In the genomic region with DNA sequence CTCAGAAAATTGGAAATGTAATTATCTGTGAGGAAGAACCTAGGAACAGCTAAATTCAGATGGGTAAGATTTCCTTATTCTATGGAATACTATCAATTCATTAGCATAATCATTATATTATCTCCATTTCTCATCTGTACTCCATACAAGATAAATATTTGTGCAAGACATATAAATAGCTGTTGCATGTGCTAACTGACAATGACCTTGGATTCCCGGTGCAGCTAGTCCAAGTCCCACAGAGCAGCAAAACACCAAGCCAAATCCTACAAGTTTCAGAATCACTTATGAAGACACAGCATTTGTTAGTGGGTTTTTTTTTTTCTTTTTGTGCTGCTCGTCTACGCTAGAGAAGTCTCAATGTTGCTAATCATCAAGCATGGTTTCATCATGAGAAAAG, we compare ENCODE assay signal across 17 cellular contexts.
DNase-seq lines count a peak whose midpoint lies in the region; ATAC-seq, FAIRE-seq and TF ChIP-seq lines count a peak whose summit lies in the region.
"Had no signal": no experiment of that assay in that cellular context is flagged by ENCODE, and none has a peak within 500 bp of the region (broad histone marks: within the 10 kb centered on the region; RNA-seq: fewer than 3 reads in every experiment).

No MANE protein-coding gene starts in this region.

- H3K36me3 Mint-ChIP-seq in GM23338 (ENCODE audit: low read depth), result no peaks in the 10 kb centered on the region
- H3K36me3 Mint-ChIP-seq in activated CD8-positive, alpha-beta T cell treated with anti-CD3 and anti-CD28 coated beads for 36 hours (ENCODE audit: low read depth), result no peaks in the 10 kb centered on the region

- peak overlapping the region; percentile 44; the same call in 1 of the 2 replicates for H3K4me3 ChIP-seq in GM23338
- peak overlapping the region; percentile 57 for H3K4me3 ChIP-seq in SK-N-MC
- H3K4me3 ChIP-seq in psoas muscle, result peak overlapping the region; percentile 40
- H3K4me3 ChIP-seq: SJSA1 had no signal

- H3K4me2 ChIP-seq in GM23338, result peak overlapping the region; percentile 70

- CTCF ChIA-PET in activated CD8-positive, alpha-beta T cell treated with anti-CD3 and anti-CD28 coated beads for 36 hours (lab: Charles Lee), result interaction anchor here (0.8 to 1.3 kb wide), 2 partner anchors 12 to 22 kb away, joined by 3 read pairs; no protein-coding TSS in a partner anchor

- peak overlapping the region; percentile 50; the same call in 1 of the 3 replicates for H3K4me3 Mint-ChIP-seq in GM23338
- no peak overlapping the region for H3K4me3 Mint-ChIP-seq in activated CD8-positive, alpha-beta T cell treated with anti-CD3 and anti-CD28 coated beads for 36 hours
- H3K4me3 Mint-ChIP-seq: CD4-positive, alpha-beta T cell had no signal

- FAIRE-seq in islet of Langerhans (lab: Jason Lieb, UNC), result peak; percentile 13

- peak overlapping the region; percentile 91 for H3K27ac Mint-ChIP-seq in GM23338
- no peak overlapping the region for H3K27ac Mint-ChIP-seq in activated CD8-positive, alpha-beta T cell treated with anti-CD3 and anti-CD28 coated beads for 36 hours
- H3K27ac Mint-ChIP-seq: CD4-positive, alpha-beta T cell had no signal

- H2AFZ ChIP-seq in GM23338, result no peak overlapping the region; the same call in 1 of the 2 replicates

- H4K20me1 ChIP-seq in GM23338 (replicated peaks; ENCODE audit: insufficient read depth), result no peaks in the 10 kb centered on the region

- peak overlapping the region; percentile 34 for H3K9ac ChIP-seq in SK-N-MC (ENCODE audit: insufficient read length)

- no peaks in the 10 kb centered on the region for H3K79me2 ChIP-seq in GM23338 (replicated peaks; ENCODE audit: insufficient read depth)

- no peaks in the 10 kb centered on the region; the same call in 2 of the 3 replicates for H3K9me3 Mint-ChIP-seq in GM23338
- no peaks in the 10 kb centered on the region for H3K9me3 Mint-ChIP-seq in activated CD8-positive, alpha-beta T cell treated with anti-CD3 and anti-CD28 coated beads for 36 hours
- H3K9me3 Mint-ChIP-seq: CD4-positive, alpha-beta T cell had no signal

- no peak for TF ChIP-seq CTCF in GM23338 (conservative IDR thresholded peaks at IDR 0.05; ENCODE audit: low read depth in 2 of 2)
- no peak for TF ChIP-seq CTCF in psoas muscle (IDR thresholded peaks at IDR 0.05)
- no peak for TF ChIP-seq CTCF in activated CD8-positive, alpha-beta T cell treated with anti-CD3 and anti-CD28 coated beads for 36 hours (IDR thresholded peaks at IDR 0.05)

- H3K27me3 ChIP-seq in GM23338 (ENCODE audit: insufficient read depth) (no peaks in the 10 kb centered on the region), psoas muscle (ENCODE audit: insufficient read depth in 3 of 3, low read length in 2 of 3) (no peaks in the 10 kb centered on the region)
- H3K27me3 ChIP-seq: SJSA1 had no signal

- DNase-seq in GM23338 (ENCODE audit: low spot score) (no peak), SK-N-MC (ENCODE audit: low read depth, low spot score) (no peak), psoas muscle (no peak), A172 (ENCODE audit: low spot score) (no peak), GM19238 (ENCODE audit: insufficient read length, low spot score) (no peak)
- DNase-seq in activated CD8-positive, alpha-beta T cell treated with anti-CD3 and anti-CD28 coated beads for 36 hours, result no peak
- DNase-seq: CD4-positive, alpha-beta T cell; COR-L47; DMS79; GOT3; Karpas-422; NCI-H1694; NCI-H524 treated with DMSO at 0.1 percent for 48 hours; NCI-H82 had no signal

- ATAC-seq in GM23338 (no peak), psoas muscle (peak; percentile 46 to 75 (median 71))
- ATAC-seq in activated CD8-positive, alpha-beta T cell treated with anti-CD3 and anti-CD28 coated beads for 36 hours, result no peak
- ATAC-seq: Panc1 had no signal

- H3F3A ChIP-seq in GM23338 (replicated peaks; ENCODE audit: low read depth), result no peaks in the 10 kb centered on the region; the same call in 1 of the 2 replicates

- H3K4me1 Mint-ChIP-seq in GM23338, result peaks cover 41% of the 10 kb centered on the region
- H3K4me1 Mint-ChIP-seq in activated CD8-positive, alpha-beta T cell treated with anti-CD3 and anti-CD28 coated beads for 36 hours (ENCODE audit: low read depth), result no peaks in the 10 kb centered on the region

- WGBS in psoas muscle, 3 donors, result 10 to 16% (median 12%) methylated on average over 3 of the region's 3 CpGs

- peak overlapping the region; percentile 89; the same call in 1 of the 2 replicates for H3K27ac ChIP-seq in GM23338 (ENCODE audit: low read depth)
- H3K27ac ChIP-seq in SK-N-MC, result peak overlapping the region; percentile 91
- H3K27ac ChIP-seq in psoas muscle, result peak overlapping the region; percentile 80
- H3K27ac ChIP-seq: SJSA1 had no signal

- intact Hi-C loops in psoas muscle (cut with DNase I), result no loop called here
- intact Hi-C loops in activated CD8-positive, alpha-beta T cell treated with anti-CD3 and anti-CD28 coated beads for 36 hours (cut with micrococcal nuclease), result no loop called here

- H3K36me3 ChIP-seq in GM23338 (ENCODE audit: insufficient read depth), result no peaks in the 10 kb centered on the region
- H3K36me3 ChIP-seq in SK-N-MC (ENCODE audit: insufficient read depth, low read length), result no peaks in the 10 kb centered on the region
- no peaks in the 10 kb centered on the region for H3K36me3 ChIP-seq in psoas muscle (ENCODE audit: insufficient read depth in 1 of 2, low read depth in 1 of 2)
- H3K36me3 ChIP-seq: SJSA1 had no signal

- H3K4me1 ChIP-seq in GM23338 (ENCODE audit: insufficient read depth) (peaks cover 43% of the 10 kb centered on the region), psoas muscle (peaks cover 25% of the 10 kb centered on the region)
- H3K4me1 ChIP-seq: SJSA1 had no signal

- no peaks in the 10 kb centered on the region for H3K9me2 ChIP-seq in GM23338 (ENCODE audit: insufficient read depth)

- H3K9me3 ChIP-seq in SK-N-MC (ENCODE audit: low read depth, low read length), result peaks cover 7% of the 10 kb centered on the region; the same call in 1 of the 2 replicates
- H3K9me3 ChIP-seq in psoas muscle, result peaks cover 5% of the 10 kb centered on the region
- H3K9me3 ChIP-seq: SJSA1 had no signal

- H3K27me3 Mint-ChIP-seq in GM23338 (ENCODE audit: insufficient read depth, low read depth, poor library complexity), result no peaks in the 10 kb centered on the region
- H3K27me3 Mint-ChIP-seq in activated CD8-positive, alpha-beta T cell treated with anti-CD3 and anti-CD28 coated beads for 36 hours, result peaks cover 11% of the 10 kb centered on the region

- POLR2A ChIA-PET in activated CD8-positive, alpha-beta T cell treated with anti-CD3 and anti-CD28 coated beads for 36 hours (lab: Charles Lee), result no interaction called here

TF ChIP-seq in GM23338, 12 proteins besides CTCF, POLR2A, EP300 and RAD21 (continues in another document):
- no peak for TF ChIP-seq POLR2AphosphoS5 (IDR thresholded peaks at IDR 0.05; ENCODE audit: low read depth)
- no peak for TF ChIP-seq STAT1 (IDR thresholded peaks at IDR 0.05; ENCODE audit: unreplicated experiment)
- TF ChIP-seq EZH2 (IDR thresholded peaks at IDR 0.05; ENCODE audit: low read depth, unreplicated experiment), result no peak
- TF ChIP-seq ZNF114 (CRISPR knock-in tag; IDR thresholded peaks at IDR 0.05), result no peak
- no peak for TF ChIP-seq CREB1 (CRISPR knock-in tag; IDR thresholded peaks at IDR 0.05; ENCODE audit: low read depth)
- TF ChIP-seq JUNB (IDR thresholded peaks at IDR 0.05; ENCODE audit: unreplicated experiment), result no peak

Comparison
In these comparisons a context has a peak if more than half of its experiments do, and no peak if none do; other contexts are left out.
1. ATAC-seq: peak in psoas muscle (4 of 4); none in GM23338 (single experiment) and activated CD8-positive, alpha-beta T cell treated with anti-CD3 and anti-CD28 coated beads for 36 hours (single experiment).
2. Peak in every context shown above with its lines, with median percentiles within 50 percentile points of each other: H3K27ac ChIP-seq and H3K4me3 ChIP-seq.